In the genomic region with DNA sequence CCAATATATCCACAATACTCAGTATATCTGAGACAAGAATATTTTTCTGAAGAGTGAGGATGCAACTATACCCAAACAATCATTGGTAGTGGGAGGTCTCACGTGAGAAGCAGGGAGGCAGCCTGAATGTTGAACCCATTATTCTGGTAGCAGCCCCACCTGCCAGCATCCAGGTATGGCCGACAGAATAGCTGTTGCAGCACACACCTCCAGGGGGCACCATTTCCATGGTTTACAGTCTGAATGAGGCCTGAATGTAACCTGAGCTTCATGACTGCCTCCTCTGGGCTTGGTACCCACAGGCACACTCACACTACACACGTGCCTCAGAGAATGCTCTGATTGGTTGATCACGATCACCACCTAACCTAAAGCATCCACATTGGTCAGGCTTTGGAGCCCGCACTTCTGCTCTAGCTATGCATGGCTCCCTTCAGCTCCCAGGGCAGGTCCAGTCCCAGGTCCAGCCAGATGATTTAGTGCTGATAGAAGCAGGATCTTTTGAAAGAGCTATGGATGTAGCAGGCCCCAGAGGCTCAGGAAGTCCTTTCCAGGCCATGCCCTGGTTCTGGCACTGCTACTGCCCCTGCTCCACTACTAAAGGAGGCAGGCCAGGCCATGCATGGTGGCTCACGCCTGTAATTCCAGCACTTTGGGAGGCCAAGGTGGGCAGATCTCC, we compare ENCODE assay signal across 8 cellular contexts. TPM values are rescaled to one million over a fixed set of nuclear protein-coding genes. Genes with fewer than 3 reads are reported as not detected.
DNase-seq lines count a peak whose midpoint lies in the region; ATAC-seq and TF ChIP-seq lines count a peak whose summit lies in the region.

No MANE protein-coding gene starts in this region.

- H3K36me3 ChIP-seq in iPS DF 6.9 (ENCODE audit: control insufficient read depth, insufficient read depth, low read length), result no peaks in the 10 kb centered on the region

- WGBS in iPS DF 6.9 (ENCODE audit: insufficient coverage, insufficient read length), result no CpG with 5 or more reads among the region's 6 CpGs

- no peaks in the 10 kb centered on the region for H3K36me3 Mint-ChIP-seq in T-helper 17 cell (ENCODE audit: low read depth)

- peak; percentile 87 for TF ChIP-seq CTCF in 22Rv1 (IDR thresholded peaks at IDR 0.05)

- H3K27ac ChIP-seq in 22Rv1 (0 out of 2 replicates have a peak overlapping the region, but pooled peaks have one; percentile 30), iPS DF 6.9 (ENCODE audit: low read length) (no peak overlapping the region)

- H3K4me3 ChIP-seq in iPS DF 6.9 (ENCODE audit: low read length), result no peak overlapping the region

- ATAC-seq in GM18502 (IDR thresholded peaks at IDR 0.05; ENCODE audit: poor library complexity, unreplicated experiment), result peak; percentile 89
- ATAC-seq in HG02885 (IDR thresholded peaks at IDR 0.05; ENCODE audit: poor library complexity, unreplicated experiment), result peak; percentile 80
- peak; percentile 95 for ATAC-seq in T-helper 17 cell

- H3K27me3 ChIP-seq in iPS DF 6.9 (ENCODE audit: control insufficient read depth, insufficient read depth, low read length), result peaks cover 17% of the 10 kb centered on the region

- H3K9me3 ChIP-seq in T-helper 17 cell (ENCODE audit: control insufficient read depth, low read length, poor library complexity, severe bottlenecking) (no peaks in the 10 kb centered on the region), iPS DF 6.9 (ENCODE audit: control insufficient read depth, insufficient read depth, low read length) (no peaks in the 10 kb centered on the region)

- H3K27ac Mint-ChIP-seq in T-helper 17 cell, result peak overlapping the region; percentile 59

- H3K27me3 Mint-ChIP-seq in T-helper 17 cell, result no peaks in the 10 kb centered on the region

- no peaks in the 10 kb centered on the region; the same call in 1 of the 2 replicates for H3K4me1 ChIP-seq in iPS DF 6.9 (ENCODE audit: control insufficient read depth, insufficient read depth, low read length)

- peaks cover 13% of the 10 kb centered on the region for H3K4me1 Mint-ChIP-seq in T-helper 17 cell

- H3K4me3 Mint-ChIP-seq in T-helper 17 cell, result no peak overlapping the region

- DNase-seq in NCI-H187 (lab: John Stamatoyannopoulos, UW), result peak; percentile 55 to 77
- peak; percentile 59 to 82 (median 74) for DNase-seq in T-helper 17 cell
- DNase-seq in amygdala (lab: John Stamatoyannopoulos, UW), result peak in 39 of 56 donors; percentile 5 to 79 (median 42)
- peak; percentile 96 for DNase-seq in iPS DF 6.9 (ENCODE audit: low read depth, low spot score)
- peak; percentile 93 for DNase-seq in stimulated activated CD4-positive, alpha-beta T cell treated with anti-CD3 and anti-CD28 coated beads, Interleukin-15, amount 100 ng/mL, for 24 hours

RNA-seq across cellular contexts. Expression of gene CBFB, which starts 11.0 kb away (rescaled TPM):
- total RNA-seq in T-helper 17 cell, result 10 to 100 TPM; 78.5 to 85.4 TPM

RNA-seq across cellular contexts. Expression of gene CES4A, which starts 29.6 kb away (rescaled TPM):
- 10 to 100 TPM; 17.8 to 20.0 TPM for total RNA-seq in T-helper 17 cell

RNA-seq across cellular contexts. Expression of gene CES3, which starts 56.9 kb away (rescaled TPM):
- total RNA-seq in T-helper 17 cell, result 1 to 10 TPM in 1 of 2 donors, under 1 TPM in 1; 0.63 to 1.3 TPM

Comparison
In these comparisons a context has a peak if more than half of its experiments do, and no peak if none do; other contexts are left out.
1. DNase-seq: peak in every context shown above with its lines; median percentile 96 in iPS DF 6.9; 93 in stimulated activated CD4-positive, alpha-beta T cell treated with anti-CD3 and anti-CD28 coated beads, Interleukin-15, amount 100 ng/mL, for 24 hours; 74 in T-helper 17 cell; 66 in NCI-H187; 42 in amygdala.